ENCODE assay signal across 30 cellular contexts in the genomic region with DNA sequence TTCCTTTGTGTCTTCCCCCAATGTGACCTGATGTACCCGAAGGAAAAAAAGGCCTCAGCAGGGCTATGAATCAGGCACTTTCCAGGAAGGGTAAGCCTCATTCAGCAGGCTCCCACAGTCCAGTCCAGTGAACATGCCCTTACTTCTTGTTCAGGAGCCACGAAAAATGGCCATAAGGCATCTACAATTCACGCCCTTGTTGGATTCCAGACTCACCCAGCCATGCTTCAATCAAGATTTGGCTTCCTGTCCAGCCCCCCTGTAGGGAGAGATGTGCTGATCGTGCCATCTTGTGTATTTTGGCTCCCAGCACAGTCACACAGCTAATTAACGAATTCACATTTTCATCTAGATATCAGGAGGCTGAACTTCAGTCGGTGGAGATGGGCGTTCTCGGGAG. TPM values are rescaled to one million over a fixed set of nuclear protein-coding genes. Genes with fewer than 3 reads are reported as not detected.
"Had no signal": no experiment of that assay in that cellular context is flagged by ENCODE, and none has a peak within 500 bp of the region (broad histone marks: within the 10 kb centered on the region; RNA-seq: fewer than 3 reads in every experiment).

No MANE protein-coding gene starts in this region.

- H3K9me3 Mint-ChIP-seq: activated naive CD4-positive, alpha-beta T cell treated with anti-CD3 and anti-CD28 coated beads, Interleukin-2, amount 50 U/mL, for 72 hours; activated naive CD8-positive, alpha-beta T cell treated with anti-CD3 and anti-CD28 coated beads, Interleukin-2, amount 50 U/mL, for 24 hours; activated T-cell treated with anti-CD3 and anti-CD28 coated beads, Interleukin-2, amount 50 U/mL, for 4 hours; central memory CD8-positive, alpha-beta T cell had no signal

- H3K4me1 Mint-ChIP-seq: activated naive CD8-positive, alpha-beta T cell treated with anti-CD3 and anti-CD28 coated beads, Interleukin-2, amount 50 U/mL, for 24 hours had no signal

- H3K27ac Mint-ChIP-seq: activated CD8-positive, alpha-beta T cell treated with anti-CD3 and anti-CD28 coated beads, Interleukin-2, amount 10 ng/mL, durations not matched to agents 7 days and 5 days; activated naive CD4-positive, alpha-beta T cell treated with anti-CD3 and anti-CD28 coated beads, Interleukin-2, amount 50 U/mL, for 72 hours; activated naive CD8-positive, alpha-beta T cell treated with anti-CD3 and anti-CD28 coated beads, Interleukin-2, amount 50 U/mL, for 24 hours had no signal

- H3K36me3 Mint-ChIP-seq: activated naive CD4-positive, alpha-beta T cell treated with anti-CD3 and anti-CD28 coated beads, Interleukin-2, amount 50 U/mL, for 72 hours had no signal

- H3K4me1 ChIP-seq: ascending aorta, Peyer's patch, SJCRH30 had no signal

- H3K4me3 Mint-ChIP-seq: activated CD8-positive, alpha-beta T cell treated with anti-CD3 and anti-CD28 coated beads, Interleukin-2, amount 10 ng/mL, durations not matched to agents 7 days and 5 days; activated naive CD8-positive, alpha-beta T cell treated with anti-CD3 and anti-CD28 coated beads, Interleukin-2, amount 50 U/mL, for 24 hours; activated T-cell treated with anti-CD3 and anti-CD28 coated beads, Interleukin-2, amount 50 U/mL, for 4 hours; central memory CD8-positive, alpha-beta T cell had no signal

- H3K36me3 ChIP-seq: ascending aorta, Peyer's patch, SJCRH30 had no signal

- H3K27ac ChIP-seq: ascending aorta, body of pancreas, Peyer's patch, RWPE1, SJCRH30 had no signal

- DNase-seq: activated CD4-positive, alpha-beta T cell treated with anti-CD3 and anti-CD28 coated beads for 48 hours; activated CD4-positive, alpha-beta T cell treated with anti-CD3 and anti-CD28 coated beads, Interleukin-2, amount 50 U/mL, for 4 hours; activated CD4-positive, CD25-positive, alpha-beta regulatory T cell treated with anti-CD3 and anti-CD28 coated beads, Interleukin-2, amount 50 U/mL, for 72 hours; activated CD8-positive, alpha-beta T cell treated with anti-CD3 and anti-CD28 coated beads, Interleukin-2, amount 10 ng/mL, durations not matched to agents 7 days and 5 days; activated effector memory CD4-positive, alpha-beta T cell treated with anti-CD3 and anti-CD28 coated beads, Interleukin-2, amount 50 U/mL, for 16 hours; activated naive CD4-positive, alpha-beta T cell treated with Interleukin-2 at 50 U/mL for 16 hours; activated naive CD8-positive, alpha-beta T cell treated with anti-CD3 and anti-CD28 coated beads, Interleukin-2, amount 50 U/mL, for 24 hours; activated T-cell treated with anti-CD3 and anti-CD28 coated beads, Interleukin-2, amount 50 U/mL, for 4 hours; amniotic stem cell; body of pancreas; KG1; NCI-H1105 treated with DMSO at 0.1 percent for 48 hours; NCI-H1436 treated with DMSO at 0.1 percent for 48 hours; NCI-H187; NCI-H2081 treated with DMSO at 0.1 percent for 48 hours; NCI-H526; NCI-H82; Right ventricle myocardium superior; SJCRH30; SK-N-SH; T-helper 1 cell had no signal

- H3K9me3 ChIP-seq: ascending aorta, body of pancreas, Peyer's patch, SJCRH30, SK-N-SH had no signal

- H3K27me3 ChIP-seq: ascending aorta, body of pancreas, Peyer's patch, SJCRH30 had no signal

- ATAC-seq: activated CD8-positive, alpha-beta T cell treated with anti-CD3 and anti-CD28 coated beads, Interleukin-2, amount 10 ng/mL, durations not matched to agents 7 days and 5 days; activated naive CD4-positive, alpha-beta T cell treated with anti-CD3 and anti-CD28 coated beads, Interleukin-2, amount 50 U/mL, for 72 hours; activated naive CD8-positive, alpha-beta T cell treated with anti-CD3 and anti-CD28 coated beads, Interleukin-2, amount 50 U/mL, for 24 hours; activated T-cell treated with anti-CD3 and anti-CD28 coated beads, Interleukin-2, amount 50 U/mL, for 4 hours; body of pancreas had no signal

- H3K4me3 ChIP-seq: ascending aorta, body of pancreas, Peyer's patch, SJCRH30 had no signal

RNA-seq across cellular contexts. Expression of gene KCNJ5, which starts 9.9 kb away (rescaled TPM):
- total RNA-seq: activated CD8-positive, alpha-beta T cell treated with anti-CD3 and anti-CD28 coated beads, Interleukin-2, amount 10 ng/mL, durations not matched to agents 7 days and 5 days; activated naive CD4-positive, alpha-beta T cell treated with anti-CD3 and anti-CD28 coated beads, Interleukin-2, amount 50 U/mL, for 72 hours; activated T-cell treated with anti-CD3 and anti-CD28 coated beads, Interleukin-2, amount 50 U/mL, for 4 hours; MCF 10A; NCI-H460; T-helper 2 cell treated with Interferon-gamma antibody and Interleukin-4, amounts not matched to agents 100 ng/mL and 5 ng/mL, for 36 hours had no signal

RNA-seq across cellular contexts. Expression of gene KCNJ1, which starts 14.1 kb away (rescaled TPM):
- total RNA-seq: activated CD8-positive, alpha-beta T cell treated with anti-CD3 and anti-CD28 coated beads, Interleukin-2, amount 10 ng/mL, durations not matched to agents 7 days and 5 days; activated naive CD4-positive, alpha-beta T cell treated with anti-CD3 and anti-CD28 coated beads, Interleukin-2, amount 50 U/mL, for 72 hours; activated T-cell treated with anti-CD3 and anti-CD28 coated beads, Interleukin-2, amount 50 U/mL, for 4 hours; ascending aorta; body of pancreas; LHCN-M2; MCF 10A; NCI-H460; Peyer's patch; Right ventricle myocardium superior; SJCRH30; T-helper 2 cell treated with Interferon-gamma antibody and Interleukin-4, amounts not matched to agents 100 ng/mL and 5 ng/mL, for 36 hours had no signal
